In the genomic region with DNA sequence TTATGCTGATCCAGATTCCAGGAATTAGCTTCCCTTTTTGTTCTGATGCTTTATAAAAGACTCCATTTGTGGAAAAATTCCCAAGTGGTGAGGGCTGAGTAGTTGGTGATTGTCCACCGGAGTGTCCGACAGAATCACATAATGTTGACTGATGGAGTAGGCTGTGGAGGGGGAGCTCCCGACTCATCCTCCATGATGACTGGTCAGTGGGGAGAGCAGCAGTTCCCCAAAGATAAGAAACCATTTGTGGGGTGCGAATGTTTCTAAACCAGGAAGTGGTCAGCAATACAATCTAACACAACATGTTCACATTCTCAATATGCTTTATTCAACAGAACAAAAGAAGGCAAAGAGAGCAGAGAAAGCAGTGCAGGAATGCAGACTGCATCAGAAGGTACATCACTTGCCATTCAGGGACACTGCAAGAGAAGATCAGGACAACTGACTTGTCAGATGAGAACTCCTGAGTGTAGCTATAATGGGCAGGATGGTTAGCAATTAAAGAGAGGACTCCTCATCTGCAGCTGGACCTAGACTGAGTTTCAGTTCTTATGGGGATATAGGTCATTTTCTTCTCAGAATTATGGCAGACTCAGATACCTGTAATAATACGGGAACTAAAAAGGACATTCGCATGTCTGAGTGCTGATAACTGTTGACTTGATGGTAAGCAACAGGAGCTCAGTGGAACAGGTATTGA, we compare ENCODE assay signal across 31 cellular contexts. TPM values are rescaled to one million over a fixed set of nuclear protein-coding genes. Genes with fewer than 3 reads are reported as not detected.
A peak's percentile ranks its signal among the peaks of the same experiment; 100 is the strongest.
DNase-seq lines count a peak whose midpoint lies in the region; ATAC-seq, FAIRE-seq and TF ChIP-seq lines count a peak whose summit lies in the region.
"Had no signal": no experiment of that assay in that cellular context is flagged by ENCODE, and none has a peak within 500 bp of the region (broad histone marks: within the 10 kb centered on the region; RNA-seq: fewer than 3 reads in every experiment).

No MANE protein-coding gene starts in this region.

- no peaks in the 10 kb centered on the region for H3K9me1 ChIP-seq in K562 (ENCODE audit: control insufficient read depth, insufficient read depth, low read length)

- ATAC-seq in K562 (no peak), HG03039 (IDR thresholded peaks at IDR 0.05; ENCODE audit: unreplicated experiment) (no peak)
- ATAC-seq: CD8-positive, alpha-beta T cell; Panc1; SK-N-SH treated with all-trans-retinoic acid at 6 μM for 48 hours had no signal

- DNase-seq in A172 (ENCODE audit: low spot score) (peak; percentile 11), OCI-M1 (lab: John Stamatoyannopoulos, UW) (peak; percentile 3), K562 (ENCODE audit: extremely low read depth in 1 of 4, low spot score in 3 of 4) (no peak), immature natural killer cell (no peak), DMS 273 treated with DMSO at 0.1 percent for 48 hours (lab: John Stamatoyannopoulos, UW) (no peak)
- DNase-seq in effector CD8-positive, alpha-beta T cell (lab: John Stamatoyannopoulos, UW) = no peak
- no peak for DNase-seq in stimulated activated CD4-positive, alpha-beta T cell treated with anti-CD3 and anti-CD28 coated beads, Interleukin-1b, Interleukin-23, amount 100 ng/mL, for 48 hours
- DNase-seq: 8988T; AML-193; C1 segment of cervical spinal cord; Calu3; CD8-positive, alpha-beta T cell; DMS53; GDM1; NCI-H1105; NCI-H146; NCI-H2029; NCI-H2227 treated with DMSO at 0.1 percent for 48 hours; NCI-H510A treated with DMSO at 0.1 percent for 48 hours; NCI-H774; NK-92 treated with Interleukin-12 subunit alpha and Interleukin-12 subunit beta, amount 100 ng/mL, for 24 hours; SIG-M5 had no signal

- H3K27ac ChIP-seq in K562 (ENCODE audit: extremely low read depth, low read depth, low read length) = no peak overlapping the region
- H3K27ac ChIP-seq: HL-60, KMS-11 had no signal

- in situ Hi-C loops in K562 (cut with MboI) = no loop called here

- H2AFZ ChIP-seq in K562 (ENCODE audit: low read depth, low read length) = no peak overlapping the region

- TF ChIP-seq RAD21 in K562 (CRISPR knock-in tag; conservative IDR thresholded peaks at IDR 0.05 in 1 of 2, IDR thresholded peaks at IDR 0.05 in 1 of 2) = no peak

- H3K4me3 ChIP-seq in K562 = no peak overlapping the region

- TF ChIP-seq EP300 in K562 (IDR thresholded peaks at IDR 0.05; ENCODE audit: low read length) = no peak

- H3K27me3 ChIP-seq in K562 (ENCODE audit: control insufficient read depth in 2 of 2, insufficient read depth in 2 of 2, low read length in 2 of 2) = peaks cover 2 to 34% of the 10 kb centered on the region in 2 experiments; a peak in 2 of 5 replicates

- intact Hi-C loops in K562 (cut with micrococcal nuclease) = no loop called here

- no peaks in the 10 kb centered on the region for H3K4me1 ChIP-seq in K562 (replicated peaks in 1 of 2; ENCODE audit: control insufficient read depth in 2 of 2, insufficient read depth in 2 of 2, low read length in 2 of 2)

- no peaks in the 10 kb centered on the region for H3K36me3 Mint-ChIP-seq in immature natural killer cell
- H3K36me3 Mint-ChIP-seq: CD8-positive, alpha-beta T cell had no signal

- H3K27me3 Mint-ChIP-seq in immature natural killer cell (ENCODE audit: low read depth in 3 of 3) = peaks cover 4 to 9% (median 6%) of the 10 kb centered on the region in 3 donors

- no TSS peak for BruUV-seq in K562 (replicated peaks; lab: Mats Ljungman, UMichigan)

- CTCF ChIA-PET in K562 (lab: Yijun Ruan, JAX; ENCODE audit: low intra/inter-chr PET ratio) = no interaction called here

- under 1% methylated on average over 6 of the region's 6 CpGs for WGBS in K562 (ENCODE audit: insufficient coverage, low coverage, missing lambda C conversion rate)

- H3K79me2 ChIP-seq in K562 (ENCODE audit: control insufficient read depth, insufficient read depth, low read length) = no peaks in the 10 kb centered on the region

- no peak for TF ChIP-seq POLR2A in K562 (conservative IDR thresholded peaks at IDR 0.05)

- POLR2A ChIA-PET in K562 (lab: Yijun Ruan, JAX) = interaction anchor here (0.7 kb wide), 1 partner anchor 253 kb away, joined by 3 read pairs; no protein-coding TSS in a partner anchor

- no peak for TF ChIP-seq CTCF in K562 (IDR thresholded peaks at IDR 0.05 in 2 of 3, conservative IDR thresholded peaks at IDR 0.05 in 1 of 3; ENCODE audit: insufficient read depth in 2 of 3, low read depth in 1 of 3, low read length in 3 of 3)

- FAIRE-seq in K562 (lab: Jason Lieb, UNC) = no peak
- FAIRE-seq: GM19239 had no signal

- no peak overlapping the region for H3K9ac ChIP-seq in K562 (ENCODE audit: insufficient read depth in 1 of 2, low read depth in 2 of 2, low read length in 2 of 2)
- H3K9ac ChIP-seq: KMS-11 had no signal

- H3K9me3 Mint-ChIP-seq in immature natural killer cell = peaks cover 0 to 4% (median 0%) of the 10 kb centered on the region in 6 donors
- H3K9me3 Mint-ChIP-seq: CD8-positive, alpha-beta T cell had no signal

- H3K4me3 Mint-ChIP-seq in immature natural killer cell = peak overlapping the region in 2 of 5 donors; percentile 17 to 72
- H3K4me3 Mint-ChIP-seq: CD8-positive, alpha-beta T cell had no signal

- peaks cover 21 to 28% of the 10 kb centered on the region in 2 donors for H3K4me1 Mint-ChIP-seq in immature natural killer cell

- H3K27ac Mint-ChIP-seq in immature natural killer cell = peak overlapping the region in 4 of 6 donors; percentile 13 to 66 (median 45)
- H3K27ac Mint-ChIP-seq: CD8-positive, alpha-beta T cell had no signal

- no peaks in the 10 kb centered on the region for H3K9me3 ChIP-seq in K562 (replicated peaks; ENCODE audit: control insufficient read depth, insufficient read depth, low read depth, low read length)

- H3K4me2 ChIP-seq in K562 (ENCODE audit: insufficient read depth, low read length) = no peak overlapping the region
- H3K4me2 ChIP-seq: KMS-11 had no signal

- no peaks in the 10 kb centered on the region; the same call in 1 of the 2 replicates for H4K20me1 ChIP-seq in K562 (replicated peaks; ENCODE audit: control insufficient read depth, insufficient read depth, low read length)

- no peaks in the 10 kb centered on the region for H3K36me3 ChIP-seq in K562 (ENCODE audit: control insufficient read depth, insufficient read depth, low read length)

RNA-seq across cellular contexts. Expression of a gene that starts 5.5 kb away (rescaled TPM):
- total RNA-seq in A172 (2014; rRNA removed; shearing (Covaris generic)) = not detected in 2 replicates
- total RNA-seq in K562 (2011; cell fraction: chromatin; rRNA removed; ENCODE audit: low replicate concordance) = not detected in 2 replicates
- not detected in 2 replicates for total RNA-seq in K562 (2011; cell fraction: nucleolus; rRNA removed)
- total RNA-seq in K562 (2011; cell fraction: nucleoplasm; rRNA removed) = not detected in 2 replicates
- total RNA-seq in K562 (2014; rRNA removed) (not detected in 2 replicates), K562 (2014; rRNA removed; fragmentation: Illumina TruSeq; extraction: Trizol) (not detected in 2 replicates), K562 (2015; rRNA removed; fragmentation: Illumina TruSeq; extraction: Trizol) (not detected in 2 replicates), K562 (2021) (not detected in 2 replicates)
- polyA plus RNA-seq in K562 (2011; rRNA removed) (not detected in 2 replicates), K562 (2014; fragmentation: Illumina TruSeq; extraction: Trizol) (not detected in 2 replicates), K562 (2014; fragmentation: Nextera tagmentation; extraction: Ambion mirVana) (not detected), K562 (2014; rRNA removed) (not detected in 2 replicates), immature natural killer cell (under 1 TPM in 1 of 3 donors, not detected in 2; 0.82 TPM)
- polyA plus RNA-seq in K562 (2011; cell fraction: cytosol; rRNA removed) = not detected in 2 replicates
- polyA plus RNA-seq in K562 (2011; cell fraction: nucleus; rRNA removed) = not detected in 2 replicates
- not detected in 2 replicates for polyA plus RNA-seq in K562 (2012)
- polyA minus RNA-seq in K562 (2011; rRNA and poly(A)+ RNA removed) = not detected in 2 replicates
- polyA minus RNA-seq in K562 (2011; cell fraction: cytosol; rRNA and poly(A)+ RNA removed) = not detected in 2 replicates
- not detected in 2 replicates for polyA minus RNA-seq in K562 (2011; cell fraction: nucleus; rRNA and poly(A)+ RNA removed)
- total RNA-seq: CD8-positive, alpha-beta T cell; H4 had no signal
- polyA plus RNA-seq: AG04450 had no signal

RNA-seq across cellular contexts. Expression of a gene that starts 12.3 kb away (rescaled TPM):
- total RNA-seq in A172 (2014; rRNA removed; shearing (Covaris generic)) = 0.07 TPM in 1 of 2 replicates, not detected in the other
- total RNA-seq in K562 (2011; cell fraction: chromatin; rRNA removed; ENCODE audit: low replicate concordance) = not detected in 2 replicates
- total RNA-seq in K562 (2011; cell fraction: nucleolus; rRNA removed) = not detected in 2 replicates
- not detected in 2 replicates for total RNA-seq in K562 (2011; cell fraction: nucleoplasm; rRNA removed)
- total RNA-seq in K562 (2014; rRNA removed) = not detected in 2 replicates
- total RNA-seq in K562 (2014; rRNA removed; fragmentation: Illumina TruSeq; extraction: Trizol) = not detected in 2 replicates
- total RNA-seq in K562 (2015; rRNA removed; fragmentation: Illumina TruSeq; extraction: Trizol) = not detected in 2 replicates
- total RNA-seq in K562 (2021) = not detected in 2 replicates
- not detected in 2 replicates for polyA plus RNA-seq in K562 (2011; rRNA removed)
- polyA plus RNA-seq in K562 (2011; cell fraction: cytosol; rRNA removed) = not detected in 2 replicates
- not detected in 2 replicates for polyA plus RNA-seq in K562 (2011; cell fraction: nucleus; rRNA removed)
- not detected in 2 replicates for polyA plus RNA-seq in K562 (2012)
- polyA plus RNA-seq in K562 (2014; fragmentation: Illumina TruSeq; extraction: Trizol) = not detected in 2 replicates
- not detected for polyA plus RNA-seq in K562 (2014; fragmentation: Nextera tagmentation; extraction: Ambion mirVana)
- polyA plus RNA-seq in K562 (2014; rRNA removed) = not detected in 2 replicates
- not detected in 2 replicates for polyA minus RNA-seq in K562 (2011; rRNA and poly(A)+ RNA removed)
- polyA minus RNA-seq in K562 (2011; cell fraction: cytosol; rRNA and poly(A)+ RNA removed) = not detected in 2 replicates
- not detected in 2 replicates for polyA minus RNA-seq in K562 (2011; cell fraction: nucleus; rRNA and poly(A)+ RNA removed)
- polyA plus RNA-seq in immature natural killer cell = not detected
- total RNA-seq: Calu3; CD8-positive, alpha-beta T cell had no signal
- polyA plus RNA-seq: AG04450 had no signal

RNA-seq across cellular contexts. Expression of a gene that starts 27.1 kb away (rescaled TPM):
- not detected in 2 replicates for total RNA-seq in A172 (2014; rRNA removed; shearing (Covaris generic))
- total RNA-seq in K562 (2011; cell fraction: chromatin; rRNA removed; ENCODE audit: low replicate concordance) = not detected in 2 replicates
- total RNA-seq in K562 (2011; cell fraction: nucleolus; rRNA removed) = not detected in 2 replicates
- total RNA-seq in K562 (2011; cell fraction: nucleoplasm; rRNA removed) = not detected in 2 replicates
- total RNA-seq in K562 (2014; rRNA removed) (not detected in 2 replicates), K562 (2014; rRNA removed; fragmentation: Illumina TruSeq; extraction: Trizol) (not detected in 2 replicates), K562 (2015; rRNA removed; fragmentation: Illumina TruSeq; extraction: Trizol) (not detected in 2 replicates), K562 (2021) (not detected in 2 replicates)
- polyA plus RNA-seq in K562 (2011; rRNA removed) (not detected in 2 replicates), K562 (2014; fragmentation: Illumina TruSeq; extraction: Trizol) (not detected in 2 replicates), K562 (2014; fragmentation: Nextera tagmentation; extraction: Ambion mirVana) (not detected), K562 (2014; rRNA removed) (not detected in 2 replicates), immature natural killer cell (not detected)
- polyA plus RNA-seq in K562 (2011; cell fraction: cytosol; rRNA removed) = not detected in 2 replicates
- not detected in 2 replicates for polyA plus RNA-seq in K562 (2011; cell fraction: nucleus; rRNA removed)
- not detected in 2 replicates for polyA plus RNA-seq in K562 (2012)
- not detected in 2 replicates for polyA minus RNA-seq in K562 (2011; rRNA and poly(A)+ RNA removed)
- polyA minus RNA-seq in K562 (2011; cell fraction: cytosol; rRNA and poly(A)+ RNA removed) = not detected in 2 replicates
- polyA minus RNA-seq in K562 (2011; cell fraction: nucleus; rRNA and poly(A)+ RNA removed) = not detected in 2 replicates
- total RNA-seq: Calu3; CD8-positive, alpha-beta T cell; H4; HT-29 had no signal
- polyA plus RNA-seq: AG04450 had no signal

RNA-seq across cellular contexts. Expression of a gene that starts 40.4 kb away (rescaled TPM):
- total RNA-seq in A172 (2014; rRNA removed; shearing (Covaris generic)) = not detected in 2 replicates
- not detected in 2 replicates for total RNA-seq in K562 (2011; cell fraction: chromatin; rRNA removed; ENCODE audit: low replicate concordance)
- not detected in 2 replicates for total RNA-seq in K562 (2011; cell fraction: nucleolus; rRNA removed)
- total RNA-seq in K562 (2011; cell fraction: nucleoplasm; rRNA removed) = not detected in 2 replicates
- not detected in 2 replicates for total RNA-seq in K562 (2014; rRNA removed)
- total RNA-seq in K562 (2014; rRNA removed; fragmentation: Illumina TruSeq; extraction: Trizol) = not detected in 2 replicates
- not detected in 2 replicates for total RNA-seq in K562 (2015; rRNA removed; fragmentation: Illumina TruSeq; extraction: Trizol)
- not detected in 2 replicates for total RNA-seq in K562 (2021)
- polyA plus RNA-seq in K562 (2011; rRNA removed) = not detected in 2 replicates
- not detected in 2 replicates for polyA plus RNA-seq in K562 (2011; cell fraction: cytosol; rRNA removed)
- not detected in 2 replicates for polyA plus RNA-seq in K562 (2011; cell fraction: nucleus; rRNA removed)
- not detected in 2 replicates for polyA plus RNA-seq in K562 (2012)
- polyA plus RNA-seq in K562 (2014; fragmentation: Illumina TruSeq; extraction: Trizol) = not detected in 2 replicates
- not detected for polyA plus RNA-seq in K562 (2014; fragmentation: Nextera tagmentation; extraction: Ambion mirVana)
- not detected in 2 replicates for polyA plus RNA-seq in K562 (2014; rRNA removed)
- not detected in 2 replicates for polyA minus RNA-seq in K562 (2011; rRNA and poly(A)+ RNA removed)
- polyA minus RNA-seq in K562 (2011; cell fraction: cytosol; rRNA and poly(A)+ RNA removed) = not detected in 2 replicates
- polyA minus RNA-seq in K562 (2011; cell fraction: nucleus; rRNA and poly(A)+ RNA removed) = not detected in 2 replicates
- not detected for polyA plus RNA-seq in immature natural killer cell
- total RNA-seq: Calu3; CD8-positive, alpha-beta T cell; H4; HT-29 had no signal
- polyA plus RNA-seq: AG04450 had no signal

RNA-seq across cellular contexts. Expression of a gene that starts 46.6 kb away (rescaled TPM):
- not detected in 2 replicates for total RNA-seq in A172 (2014; rRNA removed; shearing (Covaris generic))
- not detected in 2 replicates for total RNA-seq in K562 (2011; cell fraction: chromatin; rRNA removed; ENCODE audit: low replicate concordance)
- 0.26 TPM in 1 of 2 replicates, not detected in the other for total RNA-seq in K562 (2011; cell fraction: nucleolus; rRNA removed)
- not detected in 2 replicates for total RNA-seq in K562 (2011; cell fraction: nucleoplasm; rRNA removed)
- total RNA-seq in K562 (2014; rRNA removed) (not detected in 2 replicates), K562 (2014; rRNA removed; fragmentation: Illumina TruSeq; extraction: Trizol) (not detected in 2 replicates), K562 (2015; rRNA removed; fragmentation: Illumina TruSeq; extraction: Trizol) (not detected in 2 replicates), K562 (2021) (not detected in 2 replicates)
- polyA plus RNA-seq in K562 (2011; rRNA removed) (0.26 TPM in 1 of 2 replicates, not detected in the other), K562 (2014; fragmentation: Illumina TruSeq; extraction: Trizol) (not detected in 2 replicates), K562 (2014; fragmentation: Nextera tagmentation; extraction: Ambion mirVana) (not detected), K562 (2014; rRNA removed) (not detected in 2 replicates), immature natural killer cell (not detected)
- polyA plus RNA-seq in K562 (2011; cell fraction: cytosol; rRNA removed) = 0.03 and 0.07 TPM in 2 replicates
- polyA plus RNA-seq in K562 (2011; cell fraction: nucleus; rRNA removed) = not detected in 2 replicates
- polyA plus RNA-seq in K562 (2012) = not detected in 2 replicates
- polyA minus RNA-seq in K562 (2011; rRNA and poly(A)+ RNA removed) = 0.30 TPM in 1 of 2 replicates, not detected in the other
- polyA minus RNA-seq in K562 (2011; cell fraction: cytosol; rRNA and poly(A)+ RNA removed) = not detected in 2 replicates
- polyA minus RNA-seq in K562 (2011; cell fraction: nucleus; rRNA and poly(A)+ RNA removed) = 0.13 TPM in 1 of 2 replicates, not detected in the other
- total RNA-seq: CD8-positive, alpha-beta T cell; H4; HT-29 had no signal
- polyA plus RNA-seq: AG04450 had no signal

Comparison
In these comparisons a context has a peak if more than half of its experiments do, and no peak if none do; other contexts are left out.
1. DNase-seq: peak in A172 (single experiment) and OCI-M1 (single experiment); none in K562 (0 of 4), immature natural killer cell (0 of 3), effector CD8-positive, alpha-beta T cell (single experiment), stimulated activated CD4-positive, alpha-beta T cell treated with anti-CD3 and anti-CD28 coated beads, Interleukin-1b, Interleukin-23, amount 100 ng/mL, for 48 hours (single experiment) and DMS 273 treated with DMSO at 0.1 percent for 48 hours (single experiment).